In genomic region chrX:150127216-150127615, GRCh38 we compare ENCODE assay signal across 1 cellular context.
TF ChIP-seq lines count a peak whose summit lies in the region.

No MANE protein-coding gene starts in this region.

TF ChIP-seq in K562, 482 proteins besides CTCF, POLR2A, EP300 and RAD21 (continued from another document):
- TF ChIP-seq UBTF (IDR thresholded peaks at IDR 0.05; ENCODE audit: borderline replicate concordance in 1 of 2, low read depth in 2 of 2, low read length in 2 of 2) (no peak), RFX5 (IDR thresholded peaks at IDR 0.05; ENCODE audit: low read depth, low read length) (no peak), FOXO4 (CRISPR knock-in tag; IDR thresholded peaks at IDR 0.05) (no peak), MLLT1 (IDR thresholded peaks at IDR 0.05) (no peak), KAT7 (CRISPR knock-in tag; IDR thresholded peaks at IDR 0.05; ENCODE audit: borderline replicate concordance) (no peak)
TF ChIP-seq in K562: peak in this region for 0.
